In the genomic region with DNA sequence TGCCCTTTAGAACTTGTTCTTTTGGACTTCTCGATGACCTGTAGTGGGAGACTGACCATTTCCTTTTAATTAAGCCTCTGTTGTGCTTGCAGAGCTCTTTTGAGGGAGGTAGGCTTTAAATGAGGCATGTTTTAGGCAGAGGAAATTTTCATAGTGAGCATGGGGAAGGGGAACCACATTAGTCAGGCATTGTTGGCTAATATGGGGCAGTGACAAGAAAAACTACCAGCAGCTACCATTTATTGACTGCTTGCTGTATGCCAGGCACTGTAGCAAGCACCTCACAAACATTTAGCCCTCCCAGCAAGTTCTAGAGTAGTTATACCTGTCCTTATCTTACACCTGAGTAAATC, we compare ENCODE assay signal across 9 cellular contexts. TPM values are rescaled to one million over a fixed set of nuclear protein-coding genes. Genes with fewer than 3 reads are reported as not detected.
A peak's percentile ranks its signal among the peaks of the same experiment; 100 is the strongest.
DNase-seq lines count a peak whose midpoint lies in the region; ATAC-seq and TF ChIP-seq lines count a peak whose summit lies in the region.
"Had no signal": no experiment of that assay in that cellular context is flagged by ENCODE, and none has a peak within 500 bp of the region (broad histone marks: within the 10 kb centered on the region; RNA-seq: fewer than 3 reads in every experiment).

No MANE protein-coding gene starts in this region.

- peaks cover 55% of the 10 kb centered on the region for H3K79me2 ChIP-seq in smooth muscle cell (ENCODE audit: low read depth)

- H3K4me3 Mint-ChIP-seq in CD4-positive, alpha-beta T cell: no peak overlapping the region
- no peak overlapping the region for H3K4me3 Mint-ChIP-seq in glutamatergic neuron (ENCODE audit: unreplicated experiment)
- H3K4me3 Mint-ChIP-seq: activated naive CD4-positive, alpha-beta T cell treated with anti-CD3 and anti-CD28 coated beads, Interleukin-2, amount 10 ng/mL, durations not matched to agents 7 days and 5 days had no signal

- 94% methylated on average over 1 of the region's 1 CpG for WGBS in smooth muscle cell (ENCODE audit: low lambda C conversion rate)

- H3F3A ChIP-seq in smooth muscle cell (ENCODE audit: low read depth): peaks cover 19% of the 10 kb centered on the region

- H2AFZ ChIP-seq in smooth muscle cell (ENCODE audit: low read depth): no peak overlapping the region

- ATAC-seq in CD4-positive, alpha-beta T cell (ENCODE audit: poor library complexity): no peak
- ATAC-seq in activated CD4-positive, CD25-positive, alpha-beta regulatory T cell treated with anti-CD3 and anti-CD28 coated beads, Interleukin-2, amount 50 U/mL, for 24 hours: no peak

- peaks cover 66% of the 10 kb centered on the region for H3K36me3 Mint-ChIP-seq in CD4-positive, alpha-beta T cell (ENCODE audit: low read depth)
- H3K36me3 Mint-ChIP-seq in glutamatergic neuron (ENCODE audit: unreplicated experiment): no peaks in the 10 kb centered on the region

- H3K4me3 ChIP-seq in SK-N-MC (peak overlapping the region; percentile 68), smooth muscle cell (no peak overlapping the region)

- no peak for DNase-seq in CD4-positive, alpha-beta T cell
- DNase-seq in SK-N-MC (ENCODE audit: low read depth, low spot score): no peak
- DNase-seq in glutamatergic neuron: no peak
- DNase-seq in smooth muscle cell (lab: John Stamatoyannopoulos, UW; ENCODE audit: unreplicated experiment): no peak
- no peak for DNase-seq in NCI-H446 treated with DMSO at 0.1 percent for 48 hours (lab: John Stamatoyannopoulos, UW)
- no peak for DNase-seq in NCI-H774 (lab: John Stamatoyannopoulos, UW)
- DNase-seq in dedifferentiated amniotic fluid mesenchymal stem cell (ENCODE audit: extremely low spot score): no peak
- DNase-seq: activated naive CD4-positive, alpha-beta T cell treated with anti-CD3 and anti-CD28 coated beads, Interleukin-2, amount 10 ng/mL, durations not matched to agents 7 days and 5 days had no signal

- H3K27me3 ChIP-seq in CD4-positive, alpha-beta T cell (ENCODE audit: control insufficient read depth, insufficient read depth, low read length): no peaks in the 10 kb centered on the region
- no peaks in the 10 kb centered on the region for H3K27me3 ChIP-seq in smooth muscle cell (ENCODE audit: low read depth)

- peaks cover 11% of the 10 kb centered on the region for H3K4me1 ChIP-seq in smooth muscle cell (ENCODE audit: low read depth)

- no peaks in the 10 kb centered on the region for H3K9me3 ChIP-seq in CD4-positive, alpha-beta T cell (ENCODE audit: control insufficient read depth, low read length)
- H3K9me3 ChIP-seq in SK-N-MC (ENCODE audit: low read depth, low read length): no peaks in the 10 kb centered on the region
- no peaks in the 10 kb centered on the region for H3K9me3 ChIP-seq in smooth muscle cell (replicated peaks; ENCODE audit: low read depth)

- no peaks in the 10 kb centered on the region for H4K20me1 ChIP-seq in smooth muscle cell (ENCODE audit: low read depth)

- no peaks in the 10 kb centered on the region for H3K36me3 ChIP-seq in SK-N-MC (ENCODE audit: insufficient read depth, low read length)
- no peaks in the 10 kb centered on the region for H3K36me3 ChIP-seq in smooth muscle cell (ENCODE audit: low read depth)

- peaks cover 28% of the 10 kb centered on the region for H3K4me1 Mint-ChIP-seq in CD4-positive, alpha-beta T cell (ENCODE audit: low read depth)
- H3K4me1 Mint-ChIP-seq in glutamatergic neuron (ENCODE audit: low read depth, unreplicated experiment): peaks cover 4% of the 10 kb centered on the region

- CTCF ChIA-PET in CD4-positive, alpha-beta T cell (lab: Charles Lee): no interaction called here

- H3K9ac ChIP-seq in SK-N-MC (ENCODE audit: insufficient read length): no peak overlapping the region
- H3K9ac ChIP-seq in smooth muscle cell (ENCODE audit: low read depth): no peak overlapping the region

- POLR2A ChIA-PET in CD4-positive, alpha-beta T cell (lab: Charles Lee): interaction anchor here (1.5 kb wide), 1 partner anchor 10 kb away, joined by 9 read pairs; the partner anchor contains the start of gene ATG7

- intact Hi-C loops in CD4-positive, alpha-beta T cell (cut with DNase I, micrococcal nuclease): no loop called here

- peak overlapping the region; percentile 21 for H3K4me2 ChIP-seq in smooth muscle cell

- no peak overlapping the region for H3K27ac Mint-ChIP-seq in CD4-positive, alpha-beta T cell
- H3K27ac Mint-ChIP-seq in glutamatergic neuron (ENCODE audit: unreplicated experiment): peak overlapping the region; percentile 30
- H3K27ac Mint-ChIP-seq: activated naive CD4-positive, alpha-beta T cell treated with anti-CD3 and anti-CD28 coated beads, Interleukin-2, amount 10 ng/mL, durations not matched to agents 7 days and 5 days had no signal

- TF ChIP-seq CTCF in CD4-positive, alpha-beta T cell (IDR thresholded peaks at IDR 0.05): no peak
- TF ChIP-seq CTCF in glutamatergic neuron (IDR thresholded peaks at IDR 0.05; ENCODE audit: partially characterized antibody, unreplicated experiment): no peak
- TF ChIP-seq CTCF in smooth muscle cell (IDR thresholded peaks at IDR 0.05; ENCODE audit: borderline replicate concordance, insufficient read depth, poor library complexity, severe bottlenecking): no peak

- H3K27me3 Mint-ChIP-seq in CD4-positive, alpha-beta T cell: no peaks in the 10 kb centered on the region
- no peaks in the 10 kb centered on the region for H3K27me3 Mint-ChIP-seq in glutamatergic neuron (ENCODE audit: unreplicated experiment)
- H3K27me3 Mint-ChIP-seq: activated naive CD4-positive, alpha-beta T cell treated with anti-CD3 and anti-CD28 coated beads, Interleukin-2, amount 10 ng/mL, durations not matched to agents 7 days and 5 days had no signal

- no peaks in the 10 kb centered on the region for H3K9me3 Mint-ChIP-seq in CD4-positive, alpha-beta T cell
- peaks cover 2% of the 10 kb centered on the region for H3K9me3 Mint-ChIP-seq in glutamatergic neuron (ENCODE audit: unreplicated experiment)
- H3K9me3 Mint-ChIP-seq: activated naive CD4-positive, alpha-beta T cell treated with anti-CD3 and anti-CD28 coated beads, Interleukin-2, amount 10 ng/mL, durations not matched to agents 7 days and 5 days had no signal

- H3K27ac ChIP-seq in CD4-positive, alpha-beta T cell (ENCODE audit: low read depth, low read length): peak overlapping the region; percentile 10
- H3K27ac ChIP-seq in SK-N-MC (peak overlapping the region; percentile 95), smooth muscle cell (ENCODE audit: low read depth) (peak overlapping the region; percentile 42)

RNA-seq across cellular contexts. Expression of gene ATG7, which starts 10.9 kb away (rescaled TPM):
- 10 to 100 TPM; 21.4 to 25.7 TPM for total RNA-seq in CD4-positive, alpha-beta T cell
- total RNA-seq in glutamatergic neuron (ENCODE audit: unreplicated experiment) (23.0 TPM), smooth muscle cell (27.2 and 40.3 TPM in 2 replicates)
- polyA plus RNA-seq in smooth muscle cell: 19.4 and 27.4 TPM in 2 replicates

Comparison
In these comparisons a context has a peak if more than half of its experiments do, and no peak if none do; other contexts are left out.
1. H3K27ac ChIP-seq: peak in every context shown above with its lines; median percentile 95 in SK-N-MC; 42 in smooth muscle cell; 10 in CD4-positive, alpha-beta T cell.